Comparison of ENCODE assay signal across 9 cellular contexts in genomic region chr11:105610796-105611361, GRCh38. TPM values are rescaled to one million over a fixed set of nuclear protein-coding genes. Genes with fewer than 3 reads are reported as not detected.
DNase-seq lines count a peak whose midpoint lies in the region; TF ChIP-seq lines count a peak whose summit lies in the region.
"Had no signal": no experiment of that assay in that cellular context is flagged by ENCODE, and none has a peak within 500 bp of the region (broad histone marks: within the 10 kb centered on the region; RNA-seq: fewer than 3 reads in every experiment).

No MANE protein-coding gene starts in this region.

- no peaks in the 10 kb centered on the region for H4K20me1 ChIP-seq in H9 (ENCODE audit: control insufficient read depth, insufficient read depth, insufficient read length)

- H2BK20ac ChIP-seq in H9 (ENCODE audit: low read depth, low read length, poor library complexity, severe bottlenecking): no peak overlapping the region

- no peak overlapping the region for H3K4ac ChIP-seq in H9 (ENCODE audit: low read depth, low read length)

- H2BK5ac ChIP-seq in H9 (ENCODE audit: insufficient read length, low read length): no peak overlapping the region

- no peak overlapping the region for H4K8ac ChIP-seq in H9 (replicated peaks; ENCODE audit: insufficient read length, low read depth, low read length)

- peaks cover 21% of the 10 kb centered on the region for H3K23me2 ChIP-seq in H9 (ENCODE audit: insufficient read length, low read depth, low read length, poor library complexity, severe bottlenecking)

- H3K4me3 ChIP-seq in WI38 (ENCODE audit: low read depth, low read length) (peak overlapping the region; percentile 65), retinal pigment epithelial cell (ENCODE audit: low read length) (peak overlapping the region; percentile 54), lower leg skin (ENCODE audit: low read depth, poor library complexity, severe bottlenecking) (no peak overlapping the region)

- H3K4me2 ChIP-seq in H9 (ENCODE audit: insufficient read depth, insufficient read length, low read length): peak overlapping the region; percentile 81

- H3K9me3 Mint-ChIP-seq in H9: peaks cover 0 to 2% of the 10 kb centered on the region in 2 experiments; a peak in 2 of 5 replicates
- peaks cover 8% of the 10 kb centered on the region for H3K9me3 Mint-ChIP-seq in glutamatergic neuron (ENCODE audit: unreplicated experiment)
- H3K9me3 Mint-ChIP-seq in Calu3 (ENCODE audit: low read depth, unreplicated experiment): no peaks in the 10 kb centered on the region
- H3K9me3 Mint-ChIP-seq: T-helper 1 cell treated with Interleukin-12 subunit alpha and Interleukin-12 subunit beta and Interleukin-4 antibody, amounts not matched to agents 30 μg/mL and 1 μg/mL, for 36 hours had no signal

- no CpG with 5 or more reads among the region's 15 CpGs for WGBS in H9 (ENCODE audit: extremely low coverage, insufficient read length, low lambda C conversion rate)
- 3 to 6% methylated on average over 15 of the region's 15 CpGs for WGBS in lower leg skin, 2 donors

- no TSS peak for BruUV-seq in Calu3 (replicated peaks; lab: Mats Ljungman, UMichigan)

- H2AFZ ChIP-seq in H9 (ENCODE audit: low read length): no peak overlapping the region

- H3K79me1 ChIP-seq in H9 (ENCODE audit: insufficient read depth, low read depth, low read length, poor library complexity, severe bottlenecking): no peaks in the 10 kb centered on the region

- no peak overlapping the region for H3K27ac ChIP-seq in H9 (ENCODE audit: insufficient read length, low read depth, low read length)

- H3K27ac Mint-ChIP-seq in H9 (peak overlapping the region in 1 of 3 experiments; percentile 63; a peak in 2 of 7 replicates), glutamatergic neuron (ENCODE audit: unreplicated experiment) (peak overlapping the region; percentile 41), Calu3 (ENCODE audit: unreplicated experiment) (no peak overlapping the region)
- H3K27ac Mint-ChIP-seq: T-helper 1 cell treated with Interleukin-12 subunit alpha and Interleukin-12 subunit beta and Interleukin-4 antibody, amounts not matched to agents 30 μg/mL and 1 μg/mL, for 36 hours had no signal

- TF ChIP-seq CTCF in H9 (conservative IDR thresholded peaks at IDR 0.05) (no peak), WI38 (IDR thresholded peaks at IDR 0.05; ENCODE audit: low read depth, low read length) (no peak), glutamatergic neuron (IDR thresholded peaks at IDR 0.05; ENCODE audit: partially characterized antibody, unreplicated experiment) (no peak), retinal pigment epithelial cell (conservative IDR thresholded peaks at IDR 0.05; ENCODE audit: low read depth, low read length) (no peak), lower leg skin (IDR thresholded peaks at IDR 0.05) (no peak), Calu3 (IDR thresholded peaks at IDR 0.05; ENCODE audit: unreplicated experiment) (no peak)

- H2BK12ac ChIP-seq in H9 (ENCODE audit: insufficient read length, low read depth, low read length): peak overlapping the region; percentile 8

- CTCF ChIA-PET in Calu3 (lab: Charles Lee): no interaction called here

- intact Hi-C loops in lower leg skin (cut with DNase I; ENCODE audit: low total_unique reads) (no loop called here), Calu3 (cut with micrococcal nuclease; ENCODE audit: unreplicated experiment) (no loop called here)

- 0 out of 2 replicates have a peak overlapping the region, but pooled peaks have one; percentile 1 for H3K14ac ChIP-seq in H9 (ENCODE audit: insufficient read depth, low read length)

- H3K9ac ChIP-seq in H9 (ENCODE audit: extremely low read depth, insufficient read length, low read length): peak overlapping the region; percentile 74

- H2BK15ac ChIP-seq in H9 (ENCODE audit: low read depth, low read length): no peak overlapping the region

- no peaks in the 10 kb centered on the region for H3K9me3 ChIP-seq in H9 (ENCODE audit: control insufficient read depth, low read depth, low read length)

- H3K56ac ChIP-seq in H9 (ENCODE audit: insufficient read length, low read depth, low read length): no peak overlapping the region

- H3K27me3 ChIP-seq in H9 (ENCODE audit: insufficient read depth, low read length): no peaks in the 10 kb centered on the region

- H2BK120ac ChIP-seq in H9 (ENCODE audit: low read depth, low read length, poor library complexity, severe bottlenecking): no peak overlapping the region

- H3K4me1 ChIP-seq in H9 (ENCODE audit: insufficient read depth, low read length): peaks cover 4% of the 10 kb centered on the region

- no peaks in the 10 kb centered on the region; the same call in 1 of the 2 replicates for H3K79me2 ChIP-seq in H9 (ENCODE audit: insufficient read depth, low read length)

- H4K91ac ChIP-seq in H9 (ENCODE audit: insufficient read length, low read depth, low read length): no peak overlapping the region

- H3K23ac ChIP-seq in H9 (ENCODE audit: insufficient read length, low read depth, low read length): no peak overlapping the region

- no peak for TF ChIP-seq POLR2A in lower leg skin (IDR thresholded peaks at IDR 0.05)

- H3K27me3 Mint-ChIP-seq in H9 (ENCODE audit: low read depth) (peaks cover 35% of the 10 kb centered on the region), glutamatergic neuron (ENCODE audit: unreplicated experiment) (peaks cover 6% of the 10 kb centered on the region), Calu3 (ENCODE audit: unreplicated experiment) (no peaks in the 10 kb centered on the region)

- peaks cover 31 to 35% of the 10 kb centered on the region in 2 experiments for H3K4me1 Mint-ChIP-seq in H9
- H3K4me1 Mint-ChIP-seq in glutamatergic neuron (ENCODE audit: low read depth, unreplicated experiment): peaks cover 3% of the 10 kb centered on the region
- peaks cover 12% of the 10 kb centered on the region for H3K4me1 Mint-ChIP-seq in Calu3 (ENCODE audit: low read depth, unreplicated experiment)

- H3K4me3 Mint-ChIP-seq in H9 (peak overlapping the region; percentile 78 to 89), glutamatergic neuron (ENCODE audit: unreplicated experiment) (peak overlapping the region; percentile 96), Calu3 (ENCODE audit: low read depth, unreplicated experiment) (no peak overlapping the region)
- H3K4me3 Mint-ChIP-seq: T-helper 1 cell treated with Interleukin-12 subunit alpha and Interleukin-12 subunit beta and Interleukin-4 antibody, amounts not matched to agents 30 μg/mL and 1 μg/mL, for 36 hours had no signal

- H3K36me3 Mint-ChIP-seq in H9 (ENCODE audit: insufficient read depth in 1 of 3, low read depth in 3 of 3) (peaks cover 0 to 2% (median 0%) of the 10 kb centered on the region in 3 experiments; a peak in 1 of 7 replicates), glutamatergic neuron (ENCODE audit: unreplicated experiment) (no peaks in the 10 kb centered on the region), Calu3 (ENCODE audit: insufficient read depth, unreplicated experiment) (no peaks in the 10 kb centered on the region)

- H4K5ac ChIP-seq in H9 (ENCODE audit: insufficient read length, low read depth, low read length): no peak overlapping the region

- no peak for DNase-seq in H9
- no peak for DNase-seq in glutamatergic neuron
- DNase-seq in retinal pigment epithelial cell (ENCODE audit: low read depth): no peak
- DNase-seq in NCI-H1436 (lab: John Stamatoyannopoulos, UW): no peak
- DNase-seq in activated CD4-positive, alpha-beta T cell treated with anti-CD3 and anti-CD28 coated beads, Interleukin-2, amount 50 U/mL, for 4 hours: no peak
- no peak for DNase-seq in lower leg skin (ENCODE audit: low spot score in 2 of 2)
- no peak for DNase-seq in Calu3

- H3T11ph ChIP-seq in H9 (ENCODE audit: low read length): no peak overlapping the region

- H2AK5ac ChIP-seq in H9 (ENCODE audit: insufficient read length, low read length): no peak overlapping the region

- no peak overlapping the region for H3K18ac ChIP-seq in H9 (ENCODE audit: insufficient read length, low read depth, low read length)

RNA-seq across cellular contexts. Expression of gene GRIA4, which starts 1.0 kb away (rescaled TPM):
- total RNA-seq in H9 (2021) (0.46 and 0.83 TPM in 2 replicates), glutamatergic neuron (ENCODE audit: unreplicated experiment) (13.6 TPM), lower leg skin (1 to 10 TPM in 1 of 4 donors, under 1 TPM in 3; 0.08 to 1.0 (median 0.76) TPM), Calu3 (2022) (not detected in 2 replicates)
